10 cellular contexts compared by ENCODE assay signal in genomic region chr1:97461782-97462181, GRCh38.
DNase-seq lines count a peak whose midpoint lies in the region; ATAC-seq and TF ChIP-seq lines count a peak whose summit lies in the region.
"Had no signal": no experiment of that assay in that cellular context is flagged by ENCODE, and none has a peak within 500 bp of the region (broad histone marks: within the 10 kb centered on the region; RNA-seq: fewer than 3 reads in every experiment).

No MANE protein-coding gene starts in this region.

- no peak for TF ChIP-seq CTCF in foreskin fibroblast (IDR thresholded peaks at IDR 0.05; ENCODE audit: low read depth, low read length)

- H3K27me3 ChIP-seq in MG63: no peaks in the 10 kb centered on the region
- no peaks in the 10 kb centered on the region for H3K27me3 ChIP-seq in HAP-1 (ENCODE audit: low read depth)

- peak; percentile 95 for ATAC-seq in GM18873 (IDR thresholded peaks at IDR 0.05; ENCODE audit: low FRiP score, unreplicated experiment)
- ATAC-seq in GM21737 (IDR thresholded peaks at IDR 0.05; ENCODE audit: unreplicated experiment): peak; percentile 97
- ATAC-seq in HG03460 (IDR thresholded peaks at IDR 0.05; ENCODE audit: unreplicated experiment): peak; percentile 96
- ATAC-seq: T-cell had no signal

- H3K36me3 ChIP-seq in MG63 (no peaks in the 10 kb centered on the region; the same call in none of the 2 replicates), HAP-1 (replicated peaks) (no peaks in the 10 kb centered on the region)

- DNase-seq in inferior parietal cortex (ENCODE audit: extremely low spot score): peak; percentile 27
- no peak for DNase-seq in MG63
- DNase-seq in HAP-1 (ENCODE audit: low spot score in 2 of 2): no peak
- DNase-seq in foreskin fibroblast: no peak
- no peak for DNase-seq in NK-92 treated with Interleukin-12 subunit alpha and Interleukin-12 subunit beta, amount 100 ng/mL, for 24 hours (lab: John Stamatoyannopoulos, UW)
- DNase-seq: activated naive CD4-positive, alpha-beta T cell treated with anti-CD3 and anti-CD28 coated beads, Interleukin-2, amount 50 U/mL, for 16 hours; T-cell had no signal

- 0 out of 2 replicates have a peak, but pooled peaks cover 2% of the 10 kb centered on the region for H3K4me1 ChIP-seq in HAP-1

- H3K9me3 ChIP-seq in MG63 (no peaks in the 10 kb centered on the region), HAP-1 (no peaks in the 10 kb centered on the region)

- H3K4me3 ChIP-seq in MG63 (no peak overlapping the region), HAP-1 (no peak overlapping the region), foreskin fibroblast (ENCODE audit: low read depth in 1 of 2, low read length in 2 of 2) (no peak overlapping the region)

- in situ Hi-C loops in HAP-1 (cut with MboI; ENCODE audit: low sequenced_read_pairs): no loop called here
